ENCODE assay signal across 22 cellular contexts in the genomic region with DNA sequence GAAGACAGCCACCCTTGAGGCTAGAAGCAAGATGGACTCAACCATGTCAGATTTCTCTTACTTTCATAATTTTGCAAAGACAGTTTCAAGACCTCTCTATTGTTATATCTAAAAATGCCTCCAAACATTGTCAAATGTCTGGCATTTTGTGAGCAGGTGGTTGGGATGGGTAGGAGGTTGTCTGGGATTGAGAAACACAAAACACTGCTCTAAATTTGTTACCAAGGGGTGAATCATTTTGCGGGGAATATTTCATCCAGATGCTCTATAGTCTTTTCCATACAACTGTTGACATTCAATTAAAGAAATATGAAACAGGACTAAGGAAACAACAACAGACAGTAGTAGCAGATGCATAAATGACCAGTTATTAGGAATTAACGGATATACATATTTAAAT.
"Had no signal": no experiment of that assay in that cellular context is flagged by ENCODE, and none has a peak within 500 bp of the region (broad histone marks: within the 10 kb centered on the region; RNA-seq: fewer than 3 reads in every experiment).

No MANE protein-coding gene starts in this region.

- H3K27me3 ChIP-seq: left lung, pancreas, spleen, tibial nerve, uterus had no signal

- DNase-seq: immature natural killer cell; kidney; left colon; left lung; lower lobe of right lung; mammary epithelial cell; mesendoderm; naive thymus-derived CD8-positive, alpha-beta T cell; nucleus accumbens; pancreas; posterior cingulate gyrus; retina; right cardiac atrium; small intestine; spleen; stimulated activated CD4-positive, alpha-beta T cell treated with anti-CD3 and anti-CD28 coated beads, Interleukin-4, amount 100 ng/mL, for 24 hours; stimulated activated naive CD4-positive, alpha-beta T cell treated with Interleukin-2 at 50 U/mL for 16 hours; stimulated activated naive CD8-positive, alpha-beta T cell treated with anti-CD3 and anti-CD28 coated beads, Interleukin-15, amount 100 ng/mL, for 72 hours; substantia nigra; uterus had no signal

- H3K4me1 ChIP-seq: left lung, lower lobe of right lung, pancreas, prostate gland, spleen, tibial nerve, uterus had no signal

- H3K9me3 ChIP-seq: left lung, lower lobe of right lung, pancreas, prostate gland, spleen, uterus had no signal

- H3K27ac ChIP-seq: left lung, lower lobe of right lung, pancreas, prostate gland, spleen, tibial nerve, uterus had no signal

- H3K4me3 ChIP-seq: left lung, lower lobe of right lung, pancreas, prostate gland, spleen, tibial nerve, uterus had no signal

- H3K36me3 ChIP-seq: left lung, lower lobe of right lung, pancreas, prostate gland, spleen, tibial nerve, uterus had no signal
